1 cellular context compared by ENCODE assay signal in genomic region chr5:139193928-139194327, GRCh38.
TF ChIP-seq lines count a peak whose summit lies in the region.

No MANE protein-coding gene starts in this region.

TF ChIP-seq in GM12878, 131 proteins besides CTCF, POLR2A, EP300 and RAD21:
- no peak for TF ChIP-seq ZNF592 (IDR thresholded peaks at IDR 0.05)
- peak; percentile 63; the same call in 1 of the 2 replicates for TF ChIP-seq YY1 (IDR thresholded peaks at IDR 0.05; ENCODE audit: low read depth, low read length)
